Comparison of ENCODE assay signal across 32 cellular contexts in genomic region chr12:124055066-124055465, GRCh38.
"Had no signal": no experiment of that assay in that cellular context is flagged by ENCODE, and none has a peak within 500 bp of the region (broad histone marks: within the 10 kb centered on the region; RNA-seq: fewer than 3 reads in every experiment).

No MANE protein-coding gene starts in this region.

- H3K36me3 ChIP-seq: adrenal gland, ascending aorta, cardiac muscle cell had no signal

- H3K27ac ChIP-seq: adrenal gland, ascending aorta, cardiac muscle cell, VCaP had no signal

- FAIRE-seq: bronchial epithelial cell, TTC549 had no signal

- H3K9me3 ChIP-seq: adrenal gland, ascending aorta had no signal

- DNase-seq: activated B cell treated with CpG ODN at 0.5 μM for 24 hours; activated CD4-positive, alpha-beta memory T cell treated with anti-CD3 and anti-CD28 coated beads for 36 hours; activated CD4-positive, alpha-beta T cell treated with anti-CD3 and anti-CD28 coated beads for 4 hours; activated CD4-positive, alpha-beta T cell treated with anti-CD3 and anti-CD28 coated beads, Interleukin-2, amount 10 ng/mL, durations not matched to agents 24 days and 14 days; activated CD4-positive, alpha-beta T cell treated with anti-CD3 and anti-CD28 coated beads, Interleukin-2, amount 50 U/mL, for 1 hour; activated CD4-positive, alpha-beta T cell treated with anti-CD3 and anti-CD28 coated beads, Interleukin-2, amount 50 U/mL, for 4 hours; activated CD4-positive, CD25-positive, alpha-beta regulatory T cell treated with anti-CD3 and anti-CD28 coated beads, Interleukin-2, amount 50 U/mL, for 72 hours; activated CD8-positive, alpha-beta memory T cell treated with anti-CD3 and anti-CD28 coated beads, Interleukin-2, amount 50 U/mL, for 4 hours; activated CD8-positive, alpha-beta T cell treated with anti-CD3 and anti-CD28 coated beads for 36 hours; activated effector memory CD4-positive, alpha-beta T cell treated with anti-CD3 and anti-CD28 coated beads, Interleukin-2, amount 50 U/mL, for 16 hours; activated gamma-delta T cell treated with Interleukin-2 at 50 U/mL for 16 hours; activated naive CD4-positive, alpha-beta T cell; activated naive CD4-positive, alpha-beta T cell treated with anti-CD3 and anti-CD28 coated beads for 36 hours; activated naive CD4-positive, alpha-beta T cell treated with anti-CD3 and anti-CD28 coated beads, Interleukin-2, amount 50 U/mL, for 16 hours; activated naive CD8-positive, alpha-beta T cell treated with anti-CD3 and anti-CD28 coated beads for 36 hours; activated T-cell treated with anti-CD3 and anti-CD28 coated beads for 4 hours; activated T-cell treated with anti-CD3 and anti-CD28 coated beads, Interleukin-2, amount 50 U/mL, for 1 hour; activated T-cell treated with anti-CD3 and anti-CD28 coated beads, Interleukin-2, amount 50 U/mL, for 4 hours; activated T-cell treated with anti-CD3 and anti-CD28 coated beads, Interleukin-2, amount 50 U/mL, for 72 hours; amygdala; anterior cingulate cortex; caudate nucleus; cerebellar nuclear complex; T-helper 1 cell; T-helper 2 cell; T-helper 9 cell had no signal

- H3K4me1 ChIP-seq: ascending aorta had no signal

- H3K4me3 ChIP-seq: adrenal gland, ascending aorta, cardiac muscle cell had no signal

- H3K27me3 ChIP-seq: adrenal gland, ascending aorta, cardiac muscle cell had no signal
